In genomic region chr7:1950623-1951523, GRCh38 we compare ENCODE assay signal across 8 cellular contexts.
DNase-seq lines count a peak whose midpoint lies in the region; ATAC-seq and TF ChIP-seq lines count a peak whose summit lies in the region.

No MANE protein-coding gene starts in this region.

- ATAC-seq in activated T-helper 17 cell treated with anti-CD3 and anti-CD28 coated beads, Interleukin-2, amount 50 U/mL, for 72 hours (replicated peaks): peak; percentile 78
- no peak for ATAC-seq in GM18870 (IDR thresholded peaks at IDR 0.05; ENCODE audit: unreplicated experiment)
- ATAC-seq in GM18517 (IDR thresholded peaks at IDR 0.05; ENCODE audit: unreplicated experiment): no peak
- no peak for ATAC-seq in HG03159 (IDR thresholded peaks at IDR 0.05; ENCODE audit: unreplicated experiment)

- H3K9me3 Mint-ChIP-seq in activated T-helper 17 cell treated with anti-CD3 and anti-CD28 coated beads, Interleukin-2, amount 50 U/mL, for 72 hours: no peaks in the 10 kb centered on the region

- H3K27ac Mint-ChIP-seq in activated T-helper 17 cell treated with anti-CD3 and anti-CD28 coated beads, Interleukin-2, amount 50 U/mL, for 72 hours: peak overlapping the region; percentile 21

- DNase-seq in Daoy (ENCODE audit: low read depth): peak; percentile 69
- DNase-seq in NCI-H1417 (lab: John Stamatoyannopoulos, UW): peak in 2 of 3 experiments; percentile 80 to 89
- DNase-seq in myocyte (ENCODE audit: low read depth): peak; percentile 100
- no peak for DNase-seq in GM20000 (ENCODE audit: low spot score)

- H3K4me3 Mint-ChIP-seq in activated T-helper 17 cell treated with anti-CD3 and anti-CD28 coated beads, Interleukin-2, amount 50 U/mL, for 72 hours: no peak overlapping the region

- no peaks in the 10 kb centered on the region for H3K36me3 Mint-ChIP-seq in activated T-helper 17 cell treated with anti-CD3 and anti-CD28 coated beads, Interleukin-2, amount 50 U/mL, for 72 hours (ENCODE audit: low read depth)

- H3K4me1 Mint-ChIP-seq in activated T-helper 17 cell treated with anti-CD3 and anti-CD28 coated beads, Interleukin-2, amount 50 U/mL, for 72 hours: no peaks in the 10 kb centered on the region

- no peak for TF ChIP-seq CTCF in GM20000 (IDR thresholded peaks at IDR 0.05; ENCODE audit: extremely low read depth, missing control alignments)

- H3K27me3 Mint-ChIP-seq in activated T-helper 17 cell treated with anti-CD3 and anti-CD28 coated beads, Interleukin-2, amount 50 U/mL, for 72 hours: no peaks in the 10 kb centered on the region
